In the genomic region with DNA sequence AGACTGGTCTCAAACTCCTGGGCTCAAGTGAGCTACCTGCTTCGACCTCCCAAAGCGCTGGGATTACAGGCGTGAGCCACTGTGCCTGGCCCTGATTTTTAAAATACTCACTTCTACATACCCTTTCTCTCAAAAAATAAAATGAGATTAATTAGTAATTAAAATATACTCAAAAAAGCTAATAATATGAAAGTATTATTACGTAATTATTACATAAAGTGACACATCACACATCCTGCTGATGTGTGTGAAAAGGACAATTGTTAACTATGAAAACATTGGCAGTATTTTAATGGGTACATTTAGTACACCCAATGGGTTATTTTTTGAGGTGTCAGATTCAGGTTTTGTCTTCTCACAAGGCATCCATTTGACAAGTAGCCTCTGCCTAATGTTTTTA, we compare ENCODE assay signal across 25 cellular contexts.
"Had no signal": no experiment of that assay in that cellular context is flagged by ENCODE, and none has a peak within 500 bp of the region (broad histone marks: within the 10 kb centered on the region; RNA-seq: fewer than 3 reads in every experiment).

No MANE protein-coding gene starts in this region.

- H3K4me3 ChIP-seq: cardiac muscle cell, SJCRH30 had no signal

- ATAC-seq: activated T-helper 17 cell treated with anti-CD3 and anti-CD28 coated beads, Interleukin-2, amount 50 U/mL, for 72 hours; Panc1 had no signal

- H3K27ac Mint-ChIP-seq: activated CD4-positive, alpha-beta memory T cell treated with anti-CD3 and anti-CD28 coated beads for 36 hours; activated CD4-positive, alpha-beta T cell treated with anti-CD3 and anti-CD28 coated beads, Interleukin-2, amount 10 ng/mL, durations not matched to agents 7 days and 5 days; activated naive CD4-positive, alpha-beta T cell treated with anti-CD3 and anti-CD28 coated beads for 36 hours; activated naive CD8-positive, alpha-beta T cell; activated T-helper 17 cell treated with anti-CD3 and anti-CD28 coated beads, Interleukin-2, amount 50 U/mL, for 72 hours had no signal

- H3K9me3 ChIP-seq: SJCRH30, SK-N-SH had no signal

- H3K27me3 ChIP-seq: brain microvascular endothelial cell, cardiac muscle cell, SJCRH30 had no signal

- DNase-seq: activated CD4-positive, alpha-beta memory T cell treated with anti-CD3 and anti-CD28 coated beads for 36 hours; activated CD4-positive, alpha-beta T cell treated with anti-CD3 and anti-CD28 coated beads, Interleukin-2, amount 10 ng/mL, durations not matched to agents 7 days and 5 days; activated CD4-positive, CD25-positive, alpha-beta regulatory T cell; activated CD8-positive, alpha-beta memory T cell treated with anti-CD3 and anti-CD28 coated beads for 24 hours; activated gamma-delta T cell; activated naive CD4-positive, alpha-beta T cell treated with anti-CD3 and anti-CD28 coated beads for 36 hours; activated T-cell treated with anti-CD3 and anti-CD28 coated beads, Interleukin-2, amount 50 U/mL, for 48 hours; amygdala; brain microvascular endothelial cell; NCI-H1417; NCI-H1930; NCI-H2171; NCI-H2227 treated with DMSO at 0.1 percent for 48 hours; NCI-H526 treated with DMSO at 0.1 percent for 48 hours; NCI-H82; RPMI8226; SJCRH30; SK-N-SH; T-helper 1 cell had no signal

- H3K27me3 Mint-ChIP-seq: activated T-helper 17 cell treated with anti-CD3 and anti-CD28 coated beads, Interleukin-2, amount 50 U/mL, for 72 hours had no signal

- H3K36me3 Mint-ChIP-seq: activated CD4-positive, alpha-beta memory T cell treated with anti-CD3 and anti-CD28 coated beads for 36 hours; activated naive CD8-positive, alpha-beta T cell had no signal

- H3K9me3 Mint-ChIP-seq: activated CD4-positive, alpha-beta memory T cell treated with anti-CD3 and anti-CD28 coated beads for 36 hours; activated CD4-positive, alpha-beta T cell treated with anti-CD3 and anti-CD28 coated beads, Interleukin-2, amount 10 ng/mL, durations not matched to agents 7 days and 5 days; activated naive CD4-positive, alpha-beta T cell treated with anti-CD3 and anti-CD28 coated beads for 36 hours; activated T-helper 17 cell treated with anti-CD3 and anti-CD28 coated beads, Interleukin-2, amount 50 U/mL, for 72 hours had no signal

- H3K27ac ChIP-seq: brain microvascular endothelial cell, cardiac muscle cell, KMS-11, SJCRH30, VCaP had no signal

- H3K4me1 Mint-ChIP-seq: activated CD4-positive, alpha-beta T cell treated with anti-CD3 and anti-CD28 coated beads, Interleukin-2, amount 10 ng/mL, durations not matched to agents 7 days and 5 days; activated T-helper 17 cell treated with anti-CD3 and anti-CD28 coated beads, Interleukin-2, amount 50 U/mL, for 72 hours had no signal

- H3K36me3 ChIP-seq: brain microvascular endothelial cell, cardiac muscle cell, SJCRH30 had no signal

- H3K4me3 Mint-ChIP-seq: activated CD4-positive, alpha-beta memory T cell treated with anti-CD3 and anti-CD28 coated beads for 36 hours; activated CD4-positive, alpha-beta T cell treated with anti-CD3 and anti-CD28 coated beads, Interleukin-2, amount 10 ng/mL, durations not matched to agents 7 days and 5 days; activated naive CD4-positive, alpha-beta T cell treated with anti-CD3 and anti-CD28 coated beads for 36 hours; activated naive CD8-positive, alpha-beta T cell; activated T-helper 17 cell treated with anti-CD3 and anti-CD28 coated beads, Interleukin-2, amount 50 U/mL, for 72 hours had no signal
